ENCODE assay signal across 6 cellular contexts in genomic region chr16:2212362-2213324, GRCh38.
A peak's percentile ranks its signal among the peaks of the same experiment; 100 is the strongest.
DNase-seq lines count a peak whose midpoint lies in the region; ATAC-seq lines count a peak whose summit lies in the region.

No MANE protein-coding gene starts in this region.

- no peak overlapping the region for H3K27ac ChIP-seq in HUES6 (ENCODE audit: low read depth, low read length)

- H3K9me3 ChIP-seq in HUES6 (ENCODE audit: control insufficient read depth, insufficient read depth, low read depth, low read length) (no peaks in the 10 kb centered on the region), adipocyte (ENCODE audit: control insufficient read depth, low read length) (no peaks in the 10 kb centered on the region), neuron (ENCODE audit: low read length) (no peaks in the 10 kb centered on the region)

- H3K4me3 ChIP-seq in HUES6 (ENCODE audit: low read depth, low read length) (peak overlapping the region; percentile 95), adipocyte (ENCODE audit: low read length) (peak overlapping the region; percentile 91), neuron (ENCODE audit: low read length) (peak overlapping the region; percentile 93)

- H3K9ac ChIP-seq in HUES6 (ENCODE audit: low read length) (no peak overlapping the region), adipocyte (ENCODE audit: low read length) (peak overlapping the region; percentile 92)

- H2AFZ ChIP-seq in neuron (ENCODE audit: low read depth, low read length): no peak overlapping the region

- H3K36me3 ChIP-seq in HUES6 (ENCODE audit: control insufficient read depth, insufficient read depth, low read length): peaks cover 43% of the 10 kb centered on the region
- H3K36me3 ChIP-seq in adipocyte (ENCODE audit: control insufficient read depth, insufficient read depth, low read length, severe bottlenecking): peaks cover 18% of the 10 kb centered on the region
- H3K36me3 ChIP-seq in neuron (ENCODE audit: insufficient read depth, low read length): peaks cover 37% of the 10 kb centered on the region

- DNase-seq in adipocyte (ENCODE audit: low read depth) (no peak), HuH-7 (ENCODE audit: low spot score) (no peak), medulla oblongata (ENCODE audit: extremely low spot score) (no peak)

- H3K4me1 ChIP-seq in HUES6 (ENCODE audit: control insufficient read depth, insufficient read depth, low read length) (peaks cover 20% of the 10 kb centered on the region), adipocyte (ENCODE audit: control insufficient read depth, insufficient read depth, low read length) (peaks cover 21% of the 10 kb centered on the region), neuron (ENCODE audit: insufficient read depth, low read length) (peaks cover 16% of the 10 kb centered on the region)

- no peak for ATAC-seq in GM19397 (IDR thresholded peaks at IDR 0.05; ENCODE audit: unreplicated experiment)

- H3K27me3 ChIP-seq in HUES6 (ENCODE audit: control insufficient read depth, insufficient read depth, low read length) (no peaks in the 10 kb centered on the region), adipocyte (replicated peaks; ENCODE audit: control insufficient read depth, insufficient read depth, low read length) (no peaks in the 10 kb centered on the region), neuron (ENCODE audit: insufficient read depth, low read length) (no peaks in the 10 kb centered on the region)
